ENCODE assay signal across 1 cellular context in the genomic region with DNA sequence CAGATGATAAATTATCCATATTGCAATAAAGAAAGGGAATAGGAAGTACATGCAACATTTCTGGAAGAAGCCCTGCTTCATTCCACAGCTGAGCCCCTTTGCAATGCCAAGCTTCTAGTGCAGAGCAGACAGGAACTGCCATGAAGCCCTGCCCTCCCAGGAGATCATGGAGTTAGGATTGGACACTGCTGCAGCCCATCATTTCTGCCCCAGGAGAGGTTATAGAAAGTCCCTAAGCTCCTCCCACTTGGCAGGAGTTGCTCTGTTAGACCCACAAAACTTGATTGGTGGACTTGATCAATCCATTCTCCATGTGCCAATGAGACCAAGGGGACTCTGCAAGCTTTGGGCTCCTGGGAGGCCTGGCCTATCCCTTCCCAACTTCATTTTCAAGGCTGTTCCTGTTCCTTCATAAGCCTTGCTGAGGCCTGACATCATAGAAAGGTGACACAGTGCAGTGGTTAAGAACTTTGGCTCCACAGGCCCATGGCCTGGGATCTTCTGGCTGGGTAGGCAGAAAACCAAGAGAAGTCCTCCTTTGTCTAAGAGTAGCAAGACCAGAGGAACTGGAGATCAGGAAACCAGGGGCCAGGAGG.
TF ChIP-seq lines count a peak whose summit lies in the region.

No MANE protein-coding gene starts in this region.

TF ChIP-seq in GM23338, 12 proteins besides CTCF, POLR2A, EP300 and RAD21 (continued from another document):
- TF ChIP-seq, protein P1, sequence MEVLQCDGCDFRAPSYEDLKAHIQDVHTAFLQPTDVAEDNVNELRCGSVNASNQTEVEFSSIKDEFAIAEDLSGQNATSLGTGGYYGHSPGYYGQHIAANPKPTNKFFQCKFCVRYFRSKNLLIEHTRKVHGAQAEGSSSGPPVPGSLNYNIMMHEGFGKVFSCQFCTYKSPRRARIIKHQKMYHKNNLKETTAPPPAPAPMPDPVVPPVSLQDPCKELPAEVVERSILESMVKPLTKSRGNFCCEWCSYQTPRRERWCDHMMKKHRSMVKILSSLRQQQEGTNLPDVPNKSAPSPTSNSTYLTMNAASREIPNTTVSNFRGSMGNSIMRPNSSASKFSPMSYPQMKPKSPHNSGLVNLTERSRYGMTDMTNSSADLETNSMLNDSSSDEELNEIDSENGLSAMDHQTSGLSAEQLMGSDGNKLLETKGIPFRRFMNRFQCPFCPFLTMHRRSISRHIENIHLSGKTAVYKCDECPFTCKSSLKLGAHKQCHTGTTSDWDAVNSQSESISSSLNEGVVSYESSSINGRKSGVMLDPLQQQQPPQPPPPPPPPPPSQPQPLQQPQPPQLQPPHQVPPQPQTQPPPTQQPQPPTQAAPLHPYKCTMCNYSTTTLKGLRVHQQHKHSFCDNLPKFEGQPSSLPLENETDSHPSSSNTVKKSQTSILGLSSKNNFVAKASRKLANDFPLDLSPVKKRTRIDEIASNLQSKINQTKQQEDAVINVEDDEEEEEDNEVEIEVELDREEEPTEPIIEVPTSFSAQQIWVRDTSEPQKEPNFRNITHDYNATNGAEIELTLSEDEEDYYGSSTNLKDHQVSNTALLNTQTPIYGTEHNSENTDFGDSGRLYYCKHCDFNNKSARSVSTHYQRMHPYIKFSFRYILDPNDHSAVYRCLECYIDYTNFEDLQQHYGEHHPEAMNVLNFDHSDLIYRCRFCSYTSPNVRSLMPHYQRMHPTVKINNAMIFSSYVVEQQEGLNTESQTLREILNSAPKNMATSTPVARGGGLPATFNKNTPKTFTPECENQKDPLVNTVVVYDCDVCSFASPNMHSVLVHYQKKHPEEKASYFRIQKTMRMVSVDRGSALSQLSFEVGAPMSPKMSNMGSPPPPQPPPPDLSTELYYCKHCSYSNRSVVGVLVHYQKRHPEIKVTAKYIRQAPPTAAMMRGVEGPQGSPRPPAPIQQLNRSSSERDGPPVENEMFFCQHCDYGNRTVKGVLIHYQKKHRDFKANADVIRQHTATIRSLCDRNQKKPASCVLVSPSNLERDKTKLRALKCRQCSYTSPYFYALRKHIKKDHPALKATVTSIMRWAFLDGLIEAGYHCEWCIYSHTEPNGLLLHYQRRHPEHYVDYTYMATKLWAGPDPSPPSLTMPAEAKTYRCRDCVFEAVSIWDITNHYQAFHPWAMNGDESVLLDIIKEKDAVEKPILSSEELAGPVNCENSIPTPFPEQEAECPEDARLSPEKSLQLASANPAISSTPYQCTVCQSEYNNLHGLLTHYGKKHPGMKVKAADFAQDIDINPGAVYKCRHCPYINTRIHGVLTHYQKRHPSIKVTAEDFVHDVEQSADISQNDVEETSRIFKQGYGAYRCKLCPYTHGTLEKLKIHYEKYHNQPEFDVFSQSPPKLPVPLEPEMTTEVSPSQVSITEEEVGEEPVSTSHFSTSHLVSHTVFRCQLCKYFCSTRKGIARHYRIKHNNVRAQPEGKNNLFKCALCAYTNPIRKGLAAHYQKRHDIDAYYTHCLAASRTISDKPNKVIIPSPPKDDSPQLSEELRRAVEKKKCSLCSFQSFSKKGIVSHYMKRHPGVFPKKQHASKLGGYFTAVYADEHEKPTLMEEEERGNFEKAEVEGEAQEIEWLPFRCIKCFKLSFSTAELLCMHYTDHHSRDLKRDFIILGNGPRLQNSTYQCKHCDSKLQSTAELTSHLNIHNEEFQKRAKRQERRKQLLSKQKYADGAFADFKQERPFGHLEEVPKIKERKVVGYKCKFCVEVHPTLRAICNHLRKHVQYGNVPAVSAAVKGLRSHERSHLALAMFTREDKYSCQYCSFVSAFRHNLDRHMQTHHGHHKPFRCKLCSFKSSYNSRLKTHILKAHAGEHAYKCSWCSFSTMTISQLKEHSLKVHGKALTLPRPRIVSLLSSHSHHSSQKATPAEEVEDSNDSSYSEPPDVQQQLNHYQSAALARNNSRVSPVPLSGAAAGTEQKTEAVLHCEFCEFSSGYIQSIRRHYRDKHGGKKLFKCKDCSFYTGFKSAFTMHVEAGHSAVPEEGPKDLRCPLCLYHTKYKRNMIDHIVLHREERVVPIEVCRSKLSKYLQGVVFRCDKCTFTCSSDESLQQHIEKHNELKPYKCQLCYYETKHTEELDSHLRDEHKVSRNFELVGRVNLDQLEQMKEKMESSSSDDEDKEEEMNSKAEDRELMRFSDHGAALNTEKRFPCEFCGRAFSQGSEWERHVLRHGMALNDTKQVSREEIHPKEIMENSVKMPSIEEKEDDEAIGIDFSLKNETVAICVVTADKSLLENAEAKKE (CRISPR knock-in tag; IDR thresholded peaks at IDR 0.05): no peak
- TF ChIP-seq STAT1 (IDR thresholded peaks at IDR 0.05; ENCODE audit: unreplicated experiment) (no peak), ZNF114 (CRISPR knock-in tag; IDR thresholded peaks at IDR 0.05) (no peak), POLR2AphosphoS5 (IDR thresholded peaks at IDR 0.05; ENCODE audit: low read depth) (no peak), ZNF331 (CRISPR knock-in tag; IDR thresholded peaks at IDR 0.05; ENCODE audit: low read depth) (no peak), REST (IDR thresholded peaks at IDR 0.05; ENCODE audit: unreplicated experiment) (no peak), ETS1 (IDR thresholded peaks at IDR 0.05) (no peak), NANOG (IDR thresholded peaks at IDR 0.05; ENCODE audit: borderline replicate concordance) (no peak)
